26 cellular contexts compared by ENCODE assay signal in genomic region chr14:74649167-74649566, GRCh38. TPM values are rescaled to one million over a fixed set of nuclear protein-coding genes. Genes with fewer than 3 reads are reported as not detected.
DNase-seq lines count a peak whose midpoint lies in the region; ATAC-seq, FAIRE-seq and TF ChIP-seq lines count a peak whose summit lies in the region.
"Had no signal": no experiment of that assay in that cellular context is flagged by ENCODE, and none has a peak within 500 bp of the region (broad histone marks: within the 10 kb centered on the region; RNA-seq: fewer than 3 reads in every experiment).

No MANE protein-coding gene starts in this region.

- no peaks in the 10 kb centered on the region for H3K79me2 ChIP-seq in K562 (ENCODE audit: control insufficient read depth, insufficient read depth, low read length)

- H3K27ac Mint-ChIP-seq in HFFc6, result peak overlapping the region; percentile 72
- no peak overlapping the region for H3K27ac Mint-ChIP-seq in activated T-cell treated with anti-CD3 and anti-CD28 coated beads, Interleukin-2, amount 50 U/mL, for 72 hours
- H3K27ac Mint-ChIP-seq: CD8-positive, alpha-beta T cell; natural killer cell treated with Interleukin-12 subunit alpha and Interleukin-12 subunit beta and Interleukin-15 and Interleukin-18, amount 100 ng/mL, for 72 hours had no signal

- no peak for DNase-seq in HFFc6
- peak; percentile 41 to 66 (median 55) for DNase-seq in K562 (ENCODE audit: extremely low read depth in 1 of 4, low spot score in 3 of 4)
- peak in 1 of 2 donors; percentile 63 for DNase-seq in foreskin keratinocyte
- DNase-seq in spleen, result peak; percentile 71
- DNase-seq in WERI-Rb-1, result no peak
- no peak for DNase-seq in activated gamma-delta T cell (lab: John Stamatoyannopoulos, UW)
- no peak for DNase-seq in activated T-cell treated with anti-CD3 and anti-CD28 coated beads, Interleukin-2, amount 50 U/mL, for 72 hours
- no peak for DNase-seq in AML-193 (lab: John Stamatoyannopoulos, UW)
- DNase-seq: activated CD4-positive, alpha-beta T cell treated with anti-CD3 and anti-CD28 coated beads, Interleukin-2, amount 50 U/mL, for 1 hour; CD8-positive, alpha-beta T cell; DMS153; left cardiac atrium; midbrain; NCI-H146; NCI-H526 treated with DMSO at 0.1 percent for 48 hours; SHP77 treated with DMSO at 0.1 percent for 48 hours; stimulated activated CD4-positive, alpha-beta T cell treated with anti-CD3 and anti-CD28 coated beads, Interleukin-1b, Interleukin-23, amount 100 ng/mL, for 48 hours; stimulated activated naive CD4-positive, alpha-beta T cell; T-helper 1 cell had no signal

- H3K4me1 Mint-ChIP-seq in HFFc6 (ENCODE audit: low read depth), result peaks cover 85% of the 10 kb centered on the region
- H3K4me1 Mint-ChIP-seq in activated T-cell treated with anti-CD3 and anti-CD28 coated beads, Interleukin-2, amount 50 U/mL, for 72 hours (ENCODE audit: low read depth), result no peaks in the 10 kb centered on the region

- CTCF ChIA-PET in K562 (lab: Yijun Ruan, JAX; ENCODE audit: low intra/inter-chr PET ratio), result no interaction called here

- H3K27ac ChIP-seq in K562 (ENCODE audit: extremely low read depth, low read depth, low read length), result no peak overlapping the region
- H3K27ac ChIP-seq in foreskin keratinocyte, result no peak overlapping the region
- H3K27ac ChIP-seq in spleen, result no peak overlapping the region
- H3K27ac ChIP-seq in WERI-Rb-1, result no peak overlapping the region
- H3K27ac ChIP-seq: adrenal gland, cardiac muscle cell, esophagus muscularis mucosa, HL-60, prostate gland had no signal

- H3K9me3 Mint-ChIP-seq in HFFc6, result no peaks in the 10 kb centered on the region
- no peaks in the 10 kb centered on the region for H3K9me3 Mint-ChIP-seq in activated T-cell treated with anti-CD3 and anti-CD28 coated beads, Interleukin-2, amount 50 U/mL, for 72 hours
- H3K9me3 Mint-ChIP-seq: CD8-positive, alpha-beta T cell; natural killer cell treated with Interleukin-12 subunit alpha and Interleukin-12 subunit beta and Interleukin-15 and Interleukin-18, amount 100 ng/mL, for 72 hours had no signal

- H3K27me3 Mint-ChIP-seq in HFFc6 (ENCODE audit: insufficient read depth), result peaks cover 4% of the 10 kb centered on the region
- H3K27me3 Mint-ChIP-seq in activated T-cell treated with anti-CD3 and anti-CD28 coated beads, Interleukin-2, amount 50 U/mL, for 72 hours (ENCODE audit: low read depth), result no peaks in the 10 kb centered on the region
- H3K27me3 Mint-ChIP-seq: natural killer cell treated with Interleukin-12 subunit alpha and Interleukin-12 subunit beta and Interleukin-15 and Interleukin-18, amount 100 ng/mL, for 72 hours had no signal

- no peak for TF ChIP-seq RAD21 in K562 (CRISPR knock-in tag; conservative IDR thresholded peaks at IDR 0.05 in 1 of 2, IDR thresholded peaks at IDR 0.05 in 1 of 2)

- H3K27me3 ChIP-seq in K562 (ENCODE audit: control insufficient read depth in 2 of 2, insufficient read depth in 2 of 2, low read length in 2 of 2) (no peaks in the 10 kb centered on the region; a peak in 1 of 5 replicates), foreskin keratinocyte (no peaks in the 10 kb centered on the region), spleen (replicated peaks in 1 of 7) (peaks cover 0 to 10% (median 0%) of the 10 kb centered on the region in 7 donors), WERI-Rb-1 (ENCODE audit: insufficient read depth, low read depth, severe bottlenecking) (no peaks in the 10 kb centered on the region)
- H3K27me3 ChIP-seq: adrenal gland, cardiac muscle cell had no signal

- H4K20me1 ChIP-seq in K562 (replicated peaks; ENCODE audit: control insufficient read depth, insufficient read depth, low read length), result no peaks in the 10 kb centered on the region

- POLR2A ChIA-PET in K562 (lab: Yijun Ruan, JAX), result interaction anchor here (1.2 to 1.6 kb wide), 2 partner anchors 10 to 13 kb away, joined by 3 to 5 read pairs; no protein-coding TSS in a partner anchor

- H3K4me3 Mint-ChIP-seq in HFFc6, result no peak overlapping the region
- H3K4me3 Mint-ChIP-seq in activated T-cell treated with anti-CD3 and anti-CD28 coated beads, Interleukin-2, amount 50 U/mL, for 72 hours, result no peak overlapping the region
- H3K4me3 Mint-ChIP-seq: CD8-positive, alpha-beta T cell; natural killer cell treated with Interleukin-12 subunit alpha and Interleukin-12 subunit beta and Interleukin-15 and Interleukin-18, amount 100 ng/mL, for 72 hours had no signal

- no peak for TF ChIP-seq POLR2A in K562 (conservative IDR thresholded peaks at IDR 0.05)
- TF ChIP-seq POLR2A in spleen (IDR thresholded peaks at IDR 0.05), result no peak

- peak; percentile 82 for ATAC-seq in K562
- ATAC-seq in foreskin keratinocyte, result peak; percentile 63
- ATAC-seq in activated T-cell treated with anti-CD3 and anti-CD28 coated beads, Interleukin-2, amount 50 U/mL, for 72 hours (replicated peaks in 1 of 2), result no peak
- ATAC-seq: CD8-positive, alpha-beta T cell had no signal

- H3K4me1 ChIP-seq in K562 (replicated peaks in 1 of 2; ENCODE audit: control insufficient read depth in 2 of 2, insufficient read depth in 2 of 2, low read length in 2 of 2) (peaks cover 0 to 3% of the 10 kb centered on the region in 2 experiments; a peak in 3 of 5 replicates), foreskin keratinocyte (peaks cover 35% of the 10 kb centered on the region), spleen (peaks cover 0 to 52% (median 28%) of the 10 kb centered on the region in 6 donors)
- H3K4me1 ChIP-seq: HAP-1, prostate gland had no signal

- peak; percentile 6 for FAIRE-seq in K562 (lab: Jason Lieb, UNC)

- H3K4me2 ChIP-seq in K562 (ENCODE audit: insufficient read depth, low read length), result no peak overlapping the region

- 3% methylated on average over 7 of the region's 7 CpGs for WGBS in K562 (ENCODE audit: insufficient coverage, low coverage, missing lambda C conversion rate)
- WGBS in spleen, 5 donors, result 75 to 94% (median 87%) methylated on average over 5 to 7 of the region's 7 CpGs

- H3K4me3 ChIP-seq in K562 (no peak overlapping the region), spleen (no peak overlapping the region), WERI-Rb-1 (ENCODE audit: low read depth, low read length) (no peak overlapping the region)
- H3K4me3 ChIP-seq: adrenal gland, cardiac muscle cell, esophagus muscularis mucosa, HAP-1, prostate gland had no signal

- no peak overlapping the region for H3K9ac ChIP-seq in K562 (ENCODE audit: insufficient read depth in 1 of 2, low read depth in 2 of 2, low read length in 2 of 2)

- no peak; the same call in 1 of the 2 replicates for TF ChIP-seq EP300 in K562 (IDR thresholded peaks at IDR 0.05; ENCODE audit: low read length)

- no peak overlapping the region for H2AFZ ChIP-seq in K562 (ENCODE audit: low read depth, low read length)

- intact Hi-C loops in K562 (cut with micrococcal nuclease), result no loop called here
- intact Hi-C loops in spleen (cut with DNase I; ENCODE audit: low total_unique reads), result no loop called here

- BruUV-seq in K562 (replicated peaks; lab: Mats Ljungman, UMichigan), result no TSS peak

- in situ Hi-C loops in K562 (cut with MboI), result no loop called here

- H3K9me3 ChIP-seq in K562 (replicated peaks; ENCODE audit: control insufficient read depth, insufficient read depth, low read depth, low read length) (no peaks in the 10 kb centered on the region), spleen (no peaks in the 10 kb centered on the region), WERI-Rb-1 (ENCODE audit: severe bottlenecking) (no peaks in the 10 kb centered on the region)
- H3K9me3 ChIP-seq: adrenal gland, esophagus muscularis mucosa, HAP-1, prostate gland had no signal

- H3K36me3 Mint-ChIP-seq in HFFc6 (ENCODE audit: low read depth), result peaks cover 15% of the 10 kb centered on the region; the same call in 1 of the 2 replicates
- H3K36me3 Mint-ChIP-seq in activated T-cell treated with anti-CD3 and anti-CD28 coated beads, Interleukin-2, amount 50 U/mL, for 72 hours (ENCODE audit: insufficient read depth in 2 of 2), result no peaks in the 10 kb centered on the region
- H3K36me3 Mint-ChIP-seq: CD8-positive, alpha-beta T cell; natural killer cell treated with Interleukin-12 subunit alpha and Interleukin-12 subunit beta and Interleukin-15 and Interleukin-18, amount 100 ng/mL, for 72 hours had no signal

- H3K36me3 ChIP-seq in K562 (ENCODE audit: control insufficient read depth, insufficient read depth, low read length), result no peaks in the 10 kb centered on the region
- H3K36me3 ChIP-seq in spleen, result peaks cover 0 to 21% (median 0%) of the 10 kb centered on the region in 6 donors
- H3K36me3 ChIP-seq in WERI-Rb-1, result no peaks in the 10 kb centered on the region
- H3K36me3 ChIP-seq: adrenal gland, cardiac muscle cell, esophagus muscularis mucosa, prostate gland had no signal

- no peaks in the 10 kb centered on the region for H3K9me1 ChIP-seq in K562 (ENCODE audit: control insufficient read depth, insufficient read depth, low read length)

- TF ChIP-seq CTCF in HFFc6 (IDR thresholded peaks at IDR 0.05) (no peak), K562 (IDR thresholded peaks at IDR 0.05 in 2 of 3, conservative IDR thresholded peaks at IDR 0.05 in 1 of 3; ENCODE audit: insufficient read depth in 2 of 3, low read depth in 1 of 3, low read length in 3 of 3) (no peak), foreskin keratinocyte (conservative IDR thresholded peaks at IDR 0.05) (no peak), spleen (IDR thresholded peaks at IDR 0.05 in 8 of 11, conservative IDR thresholded peaks at IDR 0.05 in 3 of 11) (no peak), WERI-Rb-1 (IDR thresholded peaks at IDR 0.05; ENCODE audit: low read depth, low read length) (no peak)

RNA-seq across cellular contexts. Expression of gene LTBP2, which starts 37.1 kb away (rescaled TPM):
- 100 to 1,000 TPM; 109 to 165 (median 120) TPM for total RNA-seq in HFFc6 (2021; fragmentation: NEBNext Ultra II Directional; extraction: Animal tissue kit (Norgen Biotek cat#: 25700))
- total RNA-seq in K562 (2011; cell fraction: chromatin; rRNA removed; ENCODE audit: low replicate concordance), result 0.25 and 0.35 TPM in 2 replicates
- 0.66 and 0.83 TPM in 2 replicates for total RNA-seq in K562 (2011; cell fraction: nucleolus; rRNA removed)
- 0.07 and 0.23 TPM in 2 replicates for total RNA-seq in K562 (2011; cell fraction: nucleoplasm; rRNA removed)
- total RNA-seq in K562 (2014; rRNA removed), result 0.04 TPM in 1 of 2 replicates, not detected in the other
- not detected in 2 replicates for total RNA-seq in K562 (2014; rRNA removed; fragmentation: Illumina TruSeq; extraction: Trizol)
- not detected in 2 replicates for total RNA-seq in K562 (2015; rRNA removed; fragmentation: Illumina TruSeq; extraction: Trizol)
- total RNA-seq in K562 (2021), result 0.18 and 0.20 TPM in 2 replicates
- 0.03 and 0.07 TPM in 2 replicates for polyA plus RNA-seq in K562 (2011; rRNA removed)
- 0.07 and 0.13 TPM in 2 replicates for polyA plus RNA-seq in K562 (2011; cell fraction: cytosol; rRNA removed)
- 0.34 and 0.46 TPM in 2 replicates for polyA plus RNA-seq in K562 (2011; cell fraction: nucleus; rRNA removed)
- 0.10 and 0.35 TPM in 2 replicates for polyA plus RNA-seq in K562 (2012)
- polyA plus RNA-seq in K562 (2014; fragmentation: Illumina TruSeq; extraction: Trizol), result 0.01 TPM in 1 of 2 replicates, not detected in the other
- polyA plus RNA-seq in K562 (2014; fragmentation: Nextera tagmentation; extraction: Ambion mirVana), result under 1 TPM; 0.03 to 0.04 TPM
- polyA plus RNA-seq in K562 (2014; rRNA removed), result under 0.01 TPM in 1 of 2 replicates, not detected in the other
- 0.04 and 0.06 TPM in 2 replicates for polyA minus RNA-seq in K562 (2011; rRNA and poly(A)+ RNA removed)
- not detected in 2 replicates for polyA minus RNA-seq in K562 (2011; cell fraction: cytosol; rRNA and poly(A)+ RNA removed)
- polyA minus RNA-seq in K562 (2011; cell fraction: nucleus; rRNA and poly(A)+ RNA removed), result 0.44 and 0.54 TPM in 2 replicates
- total RNA-seq in foreskin keratinocyte, result 78.2 and 131 TPM in 2 replicates
- 26.5 and 35.0 TPM in 2 replicates for polyA plus RNA-seq in foreskin keratinocyte
- 10 to 100 TPM in 1 of 7 donors, 1 to 10 TPM in 6; 4.3 to 10.7 (median 6.3) TPM for total RNA-seq in spleen
- polyA plus RNA-seq in spleen, result 1 to 10 TPM; 3.4 to 6.7 (median 4.2) TPM
- under 1 TPM; 0.25 to 0.84 TPM for total RNA-seq in activated T-cell treated with anti-CD3 and anti-CD28 coated beads, Interleukin-2, amount 50 U/mL, for 72 hours

Comparison
In these comparisons a context has a peak if more than half of its experiments do, and no peak if none do; other contexts are left out.
1. DNase-seq: peak in K562 (4 of 4) and spleen (single experiment); none in HFFc6 (single experiment), WERI-Rb-1 (single experiment), activated gamma-delta T cell (single experiment), activated T-cell treated with anti-CD3 and anti-CD28 coated beads, Interleukin-2, amount 50 U/mL, for 72 hours (0 of 2) and AML-193 (0 of 2).
2. ATAC-seq: peak in K562 (single experiment) and foreskin keratinocyte (single experiment); none in activated T-cell treated with anti-CD3 and anti-CD28 coated beads, Interleukin-2, amount 50 U/mL, for 72 hours (0 of 2).